ENCODE assay signal across 14 cellular contexts in the genomic region with DNA sequence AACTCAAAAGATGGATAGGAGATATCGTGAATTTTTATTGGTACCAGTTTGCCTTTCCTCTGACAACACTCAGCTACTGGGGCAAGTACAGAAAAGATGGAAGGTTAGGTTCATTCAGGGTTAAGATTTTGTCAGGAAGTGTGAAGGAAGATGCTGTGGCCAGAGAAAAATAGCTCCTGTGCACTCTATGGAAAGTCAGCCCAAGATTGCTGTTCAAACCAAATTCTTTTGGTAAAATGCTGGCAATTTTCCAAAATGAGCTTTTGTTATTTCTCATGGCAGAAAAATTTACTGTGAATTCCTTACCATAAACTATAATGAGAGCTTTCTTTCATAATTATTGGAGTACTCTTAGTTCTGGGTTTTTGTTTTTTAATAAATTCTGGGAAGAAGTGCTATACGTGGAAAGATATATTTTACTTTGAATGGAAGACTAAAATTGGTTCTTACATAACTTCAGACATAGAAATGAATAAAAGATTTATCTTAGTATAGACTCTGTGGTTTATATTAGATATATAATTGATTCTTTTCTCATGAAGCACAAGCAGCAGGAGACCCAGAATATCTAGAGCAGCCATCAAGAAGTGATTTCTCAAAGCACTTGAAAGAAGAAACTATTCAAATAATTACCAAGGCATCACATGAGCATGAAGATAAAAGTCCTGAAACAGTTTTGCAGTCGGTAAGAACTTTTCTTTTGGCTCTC.
DNase-seq lines count a peak whose midpoint lies in the region; ATAC-seq, FAIRE-seq and TF ChIP-seq lines count a peak whose summit lies in the region.
"Had no signal": no experiment of that assay in that cellular context is flagged by ENCODE, and none has a peak within 500 bp of the region (broad histone marks: within the 10 kb centered on the region; RNA-seq: fewer than 3 reads in every experiment).

No MANE protein-coding gene starts in this region.

- no peak for TF ChIP-seq EP300 in esophagus muscularis mucosa (IDR thresholded peaks at IDR 0.05)

- intact Hi-C loops in esophagus muscularis mucosa (cut with DNase I) = no loop called here

- TF ChIP-seq POLR2A in esophagus muscularis mucosa (IDR thresholded peaks at IDR 0.05; ENCODE audit: low read depth) = no peak

- peaks cover 1% of the 10 kb centered on the region for H3K36me3 ChIP-seq in bronchial epithelial cell (ENCODE audit: control insufficient read depth, insufficient read depth, low read length)
- peaks cover 0 to 8% (median 2%) of the 10 kb centered on the region in 4 donors for H3K36me3 ChIP-seq in esophagus muscularis mucosa

- TF ChIP-seq CTCF in bronchial epithelial cell (IDR thresholded peaks at IDR 0.05; ENCODE audit: insufficient read depth, low read length, severe bottlenecking) = no peak
- no peak for TF ChIP-seq CTCF in esophagus muscularis mucosa (IDR thresholded peaks at IDR 0.05)

- H3K4me3 ChIP-seq in bronchial epithelial cell (ENCODE audit: low read depth, low read length) (no peak overlapping the region), esophagus muscularis mucosa (no peak overlapping the region)
- H3K4me3 ChIP-seq: psoas muscle had no signal

- H3K4me1 ChIP-seq in esophagus muscularis mucosa = peaks cover 8 to 29% (median 25%) of the 10 kb centered on the region in 4 donors

- ATAC-seq in GM18861 (IDR thresholded peaks at IDR 0.05; ENCODE audit: unreplicated experiment) = no peak
- ATAC-seq: psoas muscle had no signal

- no peak for FAIRE-seq in bronchial epithelial cell (lab: Jason Lieb, UNC)

- peak; percentile 45 for DNase-seq in AG20443 (ENCODE audit: low spot score)
- peak; percentile 72 for DNase-seq in M059J (ENCODE audit: low read depth)
- DNase-seq in bronchial epithelial cell (ENCODE audit: low read depth) = peak; percentile 51
- DNase-seq in kidney glomerular epithelial cell (lab: John Stamatoyannopoulos, UW) = peak; percentile 86
- DNase-seq in NCI-H2227 (lab: John Stamatoyannopoulos, UW; ENCODE audit: unreplicated experiment) = no peak
- no peak for DNase-seq in NCI-H1436 (lab: John Stamatoyannopoulos, UW)
- no peak for DNase-seq in esophagus muscularis mucosa (ENCODE audit: extremely low spot score)
- DNase-seq: activated T-cell treated with anti-CD3 and anti-CD28 coated beads for 4 hours; CD4-positive, alpha-beta T cell; NCI-H1092 treated with DMSO at 0.1 percent for 48 hours; NCI-H524 treated with DMSO at 0.1 percent for 48 hours; psoas muscle; stimulated activated CD4-positive, alpha-beta T cell treated with anti-CD3 and anti-CD28 coated beads, Interleukin-4, amount 100 ng/mL, for 4 hours had no signal

- no peak overlapping the region for H3K27ac ChIP-seq in esophagus muscularis mucosa (replicated peaks in 1 of 4)
- H3K27ac ChIP-seq: psoas muscle had no signal

- H3K27me3 ChIP-seq in bronchial epithelial cell (ENCODE audit: control insufficient read depth, insufficient read depth, low read length) (no peaks in the 10 kb centered on the region), esophagus muscularis mucosa (no peaks in the 10 kb centered on the region)

- 50% methylated on average over 3 of the region's 3 CpGs for WGBS in esophagus muscularis mucosa

- H3K9me3 ChIP-seq in esophagus muscularis mucosa = no peaks in the 10 kb centered on the region
- H3K9me3 ChIP-seq: psoas muscle had no signal

Comparison
In these comparisons a context has a peak if more than half of its experiments do, and no peak if none do; other contexts are left out.
1. DNase-seq: peak in AG20443 (single experiment), M059J (single experiment), bronchial epithelial cell (single experiment) and kidney glomerular epithelial cell (single experiment); none in NCI-H2227 (single experiment), NCI-H1436 (single experiment) and esophagus muscularis mucosa (single experiment).